In genomic region chr3:145384307-145384706, GRCh38 we compare ENCODE assay signal across 6 cellular contexts.
"Had no signal": no experiment of that assay in that cellular context is flagged by ENCODE, and none has a peak within 500 bp of the region (broad histone marks: within the 10 kb centered on the region; RNA-seq: fewer than 3 reads in every experiment).

No MANE protein-coding gene starts in this region.

- H3K27ac Mint-ChIP-seq: IgD-negative memory B cell had no signal

- H3K36me3 Mint-ChIP-seq: IgD-negative memory B cell had no signal

- H3K27me3 Mint-ChIP-seq: IgD-negative memory B cell had no signal

- H3K4me1 Mint-ChIP-seq: IgD-negative memory B cell had no signal

- H3K4me3 ChIP-seq: K562 had no signal

- H3K27ac ChIP-seq: HL-60 had no signal

- H3K4me3 Mint-ChIP-seq: IgD-negative memory B cell had no signal

- ATAC-seq: HepG2, K562 had no signal

- DNase-seq: IMR-90, KBM-7 had no signal
